In the genomic region with DNA sequence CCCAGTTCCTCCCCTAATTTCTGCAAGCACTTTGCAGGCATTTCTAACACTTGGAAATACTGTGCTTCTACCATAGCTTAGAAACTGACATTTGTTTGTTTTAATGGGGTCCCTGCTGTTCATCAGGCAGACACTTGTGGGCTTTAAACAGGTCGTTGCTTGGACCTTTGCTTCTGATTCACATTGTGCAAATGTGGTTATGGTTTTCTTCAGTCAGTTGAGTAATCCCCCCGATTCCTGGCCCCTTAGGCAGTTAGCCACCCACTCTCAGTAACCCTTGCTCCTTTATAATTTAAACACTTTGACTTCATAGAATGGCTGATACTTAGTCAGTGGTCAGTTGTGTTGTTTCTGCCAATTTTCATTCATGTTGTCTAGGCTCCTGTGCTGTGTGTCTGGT, we compare ENCODE assay signal across 29 cellular contexts. TPM values are rescaled to one million over a fixed set of nuclear protein-coding genes. Genes with fewer than 3 reads are reported as not detected.
DNase-seq lines count a peak whose midpoint lies in the region; ATAC-seq, FAIRE-seq and TF ChIP-seq lines count a peak whose summit lies in the region.
"Had no signal": no experiment of that assay in that cellular context is flagged by ENCODE, and none has a peak within 500 bp of the region (broad histone marks: within the 10 kb centered on the region; RNA-seq: fewer than 3 reads in every experiment).

No MANE protein-coding gene starts in this region.

- DNase-seq in SKM-1 treated with dmso at 0.1 percent for 144 hours (lab: John Stamatoyannopoulos, UW; ENCODE audit: unreplicated experiment) (peak; percentile 20), SKM-1 (lab: John Stamatoyannopoulos, UW; ENCODE audit: unreplicated experiment) (no peak), adipocyte (ENCODE audit: low read depth) (peak; percentile 25), foreskin fibroblast (peak; percentile 3 to 16), smooth muscle cell (lab: John Stamatoyannopoulos, UW; ENCODE audit: unreplicated experiment) (no peak), stomach (no peak), urothelium cell line (ENCODE audit: low spot score) (no peak)
- DNase-seq: activated naive CD4-positive, alpha-beta T cell treated with Interleukin-2 at 50 U/mL for 16 hours; AML-193; amygdala; CD8-positive, alpha-beta T cell; effector memory CD8-positive, alpha-beta T cell; hippocampal formation; NCI-H1436; NCI-H2081 treated with DMSO at 0.1 percent for 48 hours; NCI-H226; NCI-H748 treated with DMSO at 0.1 percent for 48 hours; psoas muscle; stimulated activated CD4-positive, alpha-beta T cell treated with anti-CD3 and anti-CD28 coated beads, Interleukin-1b, Interleukin-23, amount 100 ng/mL, for 48 hours; SW 1271; tibial artery had no signal

- H3K4me1 ChIP-seq in adipocyte (ENCODE audit: control insufficient read depth, insufficient read depth, low read length) (peaks cover 22% of the 10 kb centered on the region), smooth muscle cell (ENCODE audit: low read depth) (no peaks in the 10 kb centered on the region), stomach (peaks cover 0 to 18% (median 8%) of the 10 kb centered on the region in 4 donors)
- H3K4me1 ChIP-seq: gastroesophageal sphincter, psoas muscle, tibial artery had no signal

- no peak for FAIRE-seq in urothelium cell line (lab: Jason Lieb, UNC)
- FAIRE-seq: H54 had no signal

- 4% methylated on average over 2 of the region's 2 CpGs for WGBS in smooth muscle cell (ENCODE audit: low lambda C conversion rate)
- WGBS in stomach, 5 donors, result 19 to 54% (median 40%) methylated on average over 2 of the region's 2 CpGs

- no peak for TF ChIP-seq EP300 in stomach (IDR thresholded peaks at IDR 0.05)

- H3K9ac ChIP-seq in adipocyte (ENCODE audit: low read length), result no peak overlapping the region
- H3K9ac ChIP-seq in smooth muscle cell (ENCODE audit: low read depth), result no peak overlapping the region

- TF ChIP-seq POLR2A in stomach (IDR thresholded peaks at IDR 0.05), result no peak

- H3K9me3 ChIP-seq in adipocyte (ENCODE audit: control insufficient read depth, low read length) (no peaks in the 10 kb centered on the region), smooth muscle cell (replicated peaks; ENCODE audit: low read depth) (no peaks in the 10 kb centered on the region), stomach (no peaks in the 10 kb centered on the region)
- H3K9me3 ChIP-seq: gastroesophageal sphincter, neutrophil, psoas muscle, tibial artery had no signal

- H3K27me3 ChIP-seq in adipocyte (replicated peaks; ENCODE audit: control insufficient read depth, insufficient read depth, low read length) (no peaks in the 10 kb centered on the region), smooth muscle cell (ENCODE audit: low read depth) (no peaks in the 10 kb centered on the region), stomach (no peaks in the 10 kb centered on the region)
- H3K27me3 ChIP-seq: gastroesophageal sphincter, neutrophil, tibial artery had no signal

- intact Hi-C loops in stomach (cut with DNase I; ENCODE audit: low total_unique reads), result no loop called here

- H2AFZ ChIP-seq in smooth muscle cell (ENCODE audit: low read depth), result no peak overlapping the region

- no peaks in the 10 kb centered on the region for H3K79me2 ChIP-seq in smooth muscle cell (ENCODE audit: low read depth)

- ATAC-seq in GM18868 (IDR thresholded peaks at IDR 0.05; ENCODE audit: unreplicated experiment), result no peak
- ATAC-seq: CD8-positive, alpha-beta T cell; effector memory CD8-positive, alpha-beta T cell; gastroesophageal sphincter; psoas muscle; WTC11 had no signal

- H3K27ac ChIP-seq in smooth muscle cell (ENCODE audit: low read depth), result no peak overlapping the region
- H3K27ac ChIP-seq in stomach, result no peak overlapping the region
- H3K27ac ChIP-seq: coronary artery, gastroesophageal sphincter, neutrophil, psoas muscle, skin epidermis, tibial artery had no signal

- peaks cover 5% of the 10 kb centered on the region for H3F3A ChIP-seq in smooth muscle cell (ENCODE audit: low read depth)

- no peaks in the 10 kb centered on the region for H3K36me3 ChIP-seq in adipocyte (ENCODE audit: control insufficient read depth, insufficient read depth, low read length, severe bottlenecking)
- H3K36me3 ChIP-seq in smooth muscle cell (ENCODE audit: low read depth), result no peaks in the 10 kb centered on the region
- H3K36me3 ChIP-seq in stomach, result no peaks in the 10 kb centered on the region
- H3K36me3 ChIP-seq: gastroesophageal sphincter, neutrophil, tibial artery had no signal

- H3K4me3 ChIP-seq in adipocyte (ENCODE audit: low read length) (no peak overlapping the region), foreskin fibroblast (ENCODE audit: low read depth in 1 of 2, low read length in 2 of 2) (no peak overlapping the region), smooth muscle cell (no peak overlapping the region), stomach (no peak overlapping the region)
- H3K4me3 ChIP-seq: coronary artery, gastroesophageal sphincter, psoas muscle, skin epidermis, tibial artery had no signal

- TF ChIP-seq CTCF in foreskin fibroblast (IDR thresholded peaks at IDR 0.05; ENCODE audit: low read depth, low read length) (no peak), smooth muscle cell (IDR thresholded peaks at IDR 0.05; ENCODE audit: borderline replicate concordance, insufficient read depth, poor library complexity, severe bottlenecking) (no peak), stomach (IDR thresholded peaks at IDR 0.05) (no peak)

- peak overlapping the region; percentile 32 for H3K4me2 ChIP-seq in smooth muscle cell

- no peaks in the 10 kb centered on the region for H4K20me1 ChIP-seq in smooth muscle cell (ENCODE audit: low read depth)

RNA-seq across cellular contexts. Expression of gene SLC47A1, which starts 39.4 kb away (rescaled TPM):
- 2.5 and 3.0 TPM in 2 replicates for total RNA-seq in smooth muscle cell
- polyA plus RNA-seq in smooth muscle cell, result 0.39 TPM in 1 of 2 replicates, not detected in the other
- total RNA-seq in stomach, result 1 to 10 TPM in 1 of 5 donors, under 1 TPM in 2, not detected in 2; 0.29 to 1.3 (median 0.55) TPM
- 1 to 10 TPM in 2 of 3 donors, under 1 TPM in 1; 0.25 to 1.3 (median 1.1) TPM for polyA plus RNA-seq in stomach
- total RNA-seq: CD8-positive, alpha-beta T cell; OCI-LY7 had no signal

Comparison
In these comparisons a context has a peak if more than half of its experiments do, and no peak if none do; other contexts are left out.
1. DNase-seq: peak in SKM-1 treated with dmso at 0.1 percent for 144 hours (single experiment), adipocyte (single experiment) and foreskin fibroblast (2 of 2); none in SKM-1 (single experiment), smooth muscle cell (single experiment), stomach (single experiment) and urothelium cell line (single experiment).